8 cellular contexts compared by ENCODE assay signal in the genomic region with DNA sequence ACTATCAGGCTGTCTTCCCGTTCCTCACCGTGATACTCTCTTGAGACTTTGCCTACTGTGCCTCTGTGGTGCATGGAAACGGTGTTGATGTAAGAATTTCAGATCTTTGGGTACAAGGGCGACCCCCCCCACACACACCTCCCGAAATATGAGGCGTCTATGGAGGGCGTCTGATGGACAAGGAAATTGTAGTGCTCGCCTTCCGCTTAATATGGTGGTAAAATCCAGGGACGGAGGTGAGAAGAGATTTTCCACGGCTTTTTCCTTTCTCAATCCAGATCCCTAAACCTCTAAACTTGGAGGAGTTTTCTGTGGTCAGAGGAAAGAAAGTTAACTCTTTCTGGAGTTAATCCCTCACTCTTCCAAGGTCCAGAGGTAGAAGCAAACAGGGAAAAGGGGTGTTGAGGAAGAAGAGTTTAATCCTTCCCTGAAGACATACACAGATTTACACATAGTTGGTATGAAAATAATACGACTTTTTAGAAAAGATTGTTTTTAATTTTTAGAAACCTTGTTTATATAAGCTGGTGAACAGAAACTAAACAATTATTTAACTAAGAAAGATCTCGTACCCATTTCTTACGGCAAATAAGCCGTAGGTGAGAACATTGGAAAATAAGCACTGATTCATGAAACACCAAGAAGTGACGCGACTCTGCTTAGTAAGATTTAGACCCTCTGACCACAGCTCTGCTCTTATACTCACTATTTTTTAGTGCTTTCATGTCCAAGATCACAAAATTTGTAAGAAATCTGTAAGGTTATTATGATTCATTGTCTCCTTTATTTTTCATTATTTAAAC. TPM values are rescaled to one million over a fixed set of nuclear protein-coding genes. Genes with fewer than 3 reads are reported as not detected.
DNase-seq lines count a peak whose midpoint lies in the region; ATAC-seq and TF ChIP-seq lines count a peak whose summit lies in the region.

No MANE protein-coding gene starts in this region.

- H3K27me3 Mint-ChIP-seq in natural killer cell (ENCODE audit: low read depth in 2 of 2) (no peaks in the 10 kb centered on the region), progenitor cell of endocrine pancreas (no peaks in the 10 kb centered on the region)

- H3K36me3 Mint-ChIP-seq in natural killer cell, result no peaks in the 10 kb centered on the region
- H3K36me3 Mint-ChIP-seq in progenitor cell of endocrine pancreas (ENCODE audit: insufficient read depth), result no peaks in the 10 kb centered on the region

- H3K4me3 ChIP-seq in heart left ventricle (peak overlapping the region; percentile 15 to 74 (median 58)), dorsolateral prefrontal cortex (peak overlapping the region; percentile 43 to 78 (median 64))

- TF ChIP-seq CTCF in heart left ventricle (IDR thresholded peaks at IDR 0.05) (no peak), dorsolateral prefrontal cortex (IDR thresholded peaks at IDR 0.05 in 54 of 56, conservative IDR thresholded peaks at IDR 0.05 in 2 of 56; ENCODE audit: low read depth in 1 of 56, partially characterized antibody in 56 of 56) (no peak), natural killer cell (IDR thresholded peaks at IDR 0.05) (no peak), progenitor cell of endocrine pancreas (IDR thresholded peaks at IDR 0.05; ENCODE audit: unreplicated experiment) (no peak)

- ATAC-seq in heart left ventricle, result peak; percentile 1 to 5 (median 3)
- no peak for ATAC-seq in Right ventricle myocardium inferior
- peak in 2 of 3 donors; percentile 1 for ATAC-seq in natural killer cell

- peaks cover 0 to 64% (median 7%) of the 10 kb centered on the region in 12 donors for H3K4me1 ChIP-seq in heart left ventricle

- H3K4me3 Mint-ChIP-seq in natural killer cell (no peak overlapping the region), progenitor cell of endocrine pancreas (ENCODE audit: low read depth) (no peak overlapping the region)

- H3K27ac ChIP-seq in heart left ventricle (peak overlapping the region in 10 of 12 donors; percentile 0 to 82 (median 48)), dorsolateral prefrontal cortex (peak overlapping the region in 55 of 59 donors; percentile 6 to 88 (median 73))

- intact Hi-C loops in heart left ventricle (cut with DNase I), result loop anchor here in 8 of 10 donors (5.0 to 10.0 kb wide), 11 partner anchors 68 to 481 kb away; a partner anchor contains a TSS
- intact Hi-C loops in Right ventricle myocardium inferior (cut with DNase I), result loop anchor here (5.0 kb wide), 1 partner anchor 152 kb away; a partner anchor contains a TSS
- intact Hi-C loops in dorsolateral prefrontal cortex (cut with DNase I), result loop anchor here (5.0 kb wide), 3 partner anchors 202 to 358 kb away; a partner anchor contains a TSS
- intact Hi-C loops in natural killer cell (cut with micrococcal nuclease), result loop anchor here (5.0 kb wide), 1 partner anchor 272 kb away; a partner anchor contains a TSS

- no peaks in the 10 kb centered on the region for H3K9me3 ChIP-seq in heart left ventricle

- WGBS in heart left ventricle, 4 donors, result 17 to 26% (median 19%) methylated on average over 17 of the region's 17 CpGs

- H3K27me3 ChIP-seq in heart left ventricle (peaks cover 0 to 3% (median 0%) of the 10 kb centered on the region in 9 donors), dorsolateral prefrontal cortex (no peaks in the 10 kb centered on the region)

- H3K36me3 ChIP-seq in heart left ventricle, result no peaks in the 10 kb centered on the region

- DNase-seq in heart left ventricle, result no peak
- no peak for DNase-seq in Right ventricle myocardium inferior (ENCODE audit: missing footprints)
- DNase-seq in NCI-H226, result peak; percentile 33
- no peak for DNase-seq in dorsolateral prefrontal cortex
- no peak for DNase-seq in natural killer cell
- no peak for DNase-seq in progenitor cell of endocrine pancreas (ENCODE audit: low spot score, unreplicated experiment)
- no peak for DNase-seq in NK-92 treated with Interleukin-12 subunit alpha and Interleukin-12 subunit beta, amount 100 ng/mL, for 24 hours (lab: John Stamatoyannopoulos, UW)
- no peak for DNase-seq in UCSD-AML1 (lab: John Stamatoyannopoulos, UW; ENCODE audit: unreplicated experiment)

- H3K27ac Mint-ChIP-seq in natural killer cell, result no peak overlapping the region
- H3K27ac Mint-ChIP-seq in progenitor cell of endocrine pancreas, result no peak overlapping the region

- no peak for TF ChIP-seq POLR2A in heart left ventricle (IDR thresholded peaks at IDR 0.05)

- H3K9me3 Mint-ChIP-seq in natural killer cell (no peaks in the 10 kb centered on the region), progenitor cell of endocrine pancreas (ENCODE audit: low read depth) (no peaks in the 10 kb centered on the region)

- H3K4me1 Mint-ChIP-seq in natural killer cell, result peaks cover 14 to 28% of the 10 kb centered on the region in 2 donors
- H3K4me1 Mint-ChIP-seq in progenitor cell of endocrine pancreas (ENCODE audit: low read depth), result peaks cover 3% of the 10 kb centered on the region

RNA-seq across cellular contexts. Expression of a gene that starts 23.1 kb away (rescaled TPM):
- total RNA-seq in heart left ventricle (not detected), Right ventricle myocardium inferior (not detected), dorsolateral prefrontal cortex (not detected), natural killer cell (not detected), progenitor cell of endocrine pancreas (not detected in 2 replicates)
- polyA plus RNA-seq in heart left ventricle, result not detected

RNA-seq across cellular contexts. Expression of a gene that starts 26.4 kb away (rescaled TPM):
- total RNA-seq in heart left ventricle, result not detected
- polyA plus RNA-seq in heart left ventricle, result not detected
- total RNA-seq in Right ventricle myocardium inferior, result not detected
- total RNA-seq in dorsolateral prefrontal cortex, result not detected
- total RNA-seq in natural killer cell, result not detected
- not detected in 2 replicates for total RNA-seq in progenitor cell of endocrine pancreas

RNA-seq across cellular contexts. Expression of a gene that starts 27.3 kb away (rescaled TPM):
- total RNA-seq in heart left ventricle (not detected), Right ventricle myocardium inferior (not detected), dorsolateral prefrontal cortex (not detected), natural killer cell (not detected), progenitor cell of endocrine pancreas (not detected in 2 replicates)
- not detected for polyA plus RNA-seq in heart left ventricle

RNA-seq across cellular contexts. Expression of a gene that starts 53.4 kb away (rescaled TPM):
- total RNA-seq in heart left ventricle (not detected), Right ventricle myocardium inferior (not detected), dorsolateral prefrontal cortex (not detected), natural killer cell (not detected), progenitor cell of endocrine pancreas (not detected in 2 replicates)
- not detected for polyA plus RNA-seq in heart left ventricle
